ENCODE assay signal across 1 cellular context in genomic region chr7:55526329-55526728, GRCh38.
TF ChIP-seq lines count a peak whose summit lies in the region.

No MANE protein-coding gene starts in this region.

TF ChIP-seq in K562, 482 proteins besides CTCF, POLR2A, EP300 and RAD21 (continued from another document):
- TF ChIP-seq E4F1 (CRISPR knock-in tag; IDR thresholded peaks at IDR 0.05; ENCODE audit: borderline replicate concordance), result no peak
- no peak for TF ChIP-seq MAFF (IDR thresholded peaks at IDR 0.05; ENCODE audit: low read length)
- TF ChIP-seq ZBTB40 (IDR thresholded peaks at IDR 0.05), result no peak
- no peak for TF ChIP-seq ZBTB40 (CRISPR knock-in tag; IDR thresholded peaks at IDR 0.05)
- TF ChIP-seq SIX5 (IDR thresholded peaks at IDR 0.05; ENCODE audit: borderline replicate concordance in 1 of 2, insufficient read depth in 1 of 2, low read depth in 1 of 2, low read length in 2 of 2), result no peak
- no peak for TF ChIP-seq DNMT1 (IDR thresholded peaks at IDR 0.05)
- TF ChIP-seq PREB (CRISPR knock-in tag; IDR thresholded peaks at IDR 0.05), result no peak
- TF ChIP-seq ADNP (tag; IDR thresholded peaks at IDR 0.05), result no peak
- TF ChIP-seq MAX (CRISPR knock-in tag; IDR thresholded peaks at IDR 0.05), result no peak
- TF ChIP-seq FOS (IDR thresholded peaks at IDR 0.05; ENCODE audit: extremely low read depth, insufficient read length), result no peak
- TF ChIP-seq PTRF (tag; IDR thresholded peaks at IDR 0.05), result no peak
- TF ChIP-seq ZNF282 (CRISPR knock-in tag; IDR thresholded peaks at IDR 0.05), result no peak
- TF ChIP-seq TAF15 (IDR thresholded peaks at IDR 0.05; ENCODE audit: low read depth, low read length), result no peak
- no peak for TF ChIP-seq RBM25 (IDR thresholded peaks at IDR 0.05; ENCODE audit: low read depth, low read length, severe bottlenecking)
